2 cellular contexts compared by ENCODE assay signal in genomic region chr21:32461503-32461902, GRCh38.
TF ChIP-seq lines count a peak whose summit lies in the region.

No MANE protein-coding gene starts in this region.

TF ChIP-seq in A549, 52 proteins besides CTCF, POLR2A, EP300 and RAD21 (continued from another document):
- TF ChIP-seq, protein P1, sequence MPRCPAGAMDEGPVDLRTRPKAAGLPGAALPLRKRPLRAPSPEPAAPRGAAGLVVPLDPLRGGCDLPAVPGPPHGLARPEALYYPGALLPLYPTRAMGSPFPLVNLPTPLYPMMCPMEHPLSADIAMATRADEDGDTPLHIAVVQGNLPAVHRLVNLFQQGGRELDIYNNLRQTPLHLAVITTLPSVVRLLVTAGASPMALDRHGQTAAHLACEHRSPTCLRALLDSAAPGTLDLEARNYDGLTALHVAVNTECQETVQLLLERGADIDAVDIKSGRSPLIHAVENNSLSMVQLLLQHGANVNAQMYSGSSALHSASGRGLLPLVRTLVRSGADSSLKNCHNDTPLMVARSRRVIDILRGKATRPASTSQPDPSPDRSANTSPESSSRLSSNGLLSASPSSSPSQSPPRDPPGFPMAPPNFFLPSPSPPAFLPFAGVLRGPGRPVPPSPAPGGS (IDR thresholded peaks at IDR 0.05) = no peak
- TF ChIP-seq SREBF2 (IDR thresholded peaks at IDR 0.05) (no peak), TP53 (CRISPR knock-in tag; IDR thresholded peaks at IDR 0.05) (no peak), FOXS1 (CRISPR knock-in tag; IDR thresholded peaks at IDR 0.05) (no peak), RNF2 (IDR thresholded peaks at IDR 0.05; ENCODE audit: borderline replicate concordance, low read depth) (no peak), MAFK (IDR thresholded peaks at IDR 0.05; ENCODE audit: partially characterized antibody) (no peak), MYC (IDR thresholded peaks at IDR 0.05; ENCODE audit: borderline replicate concordance, low read length) (no peak), FOSL2 (IDR thresholded peaks at IDR 0.05) (no peak), FOSL2 (CRISPR knock-in tag; IDR thresholded peaks at IDR 0.05) (no peak), MAX (IDR thresholded peaks at IDR 0.05) (no peak), BHLHE40 (IDR thresholded peaks at IDR 0.05; ENCODE audit: low read depth, low read length) (no peak), CEBPB (IDR thresholded peaks at IDR 0.05) (no peak), ZSCAN20 (CRISPR knock-in tag; IDR thresholded peaks at IDR 0.05) (no peak)
- TF ChIP-seq, protein P2, sequence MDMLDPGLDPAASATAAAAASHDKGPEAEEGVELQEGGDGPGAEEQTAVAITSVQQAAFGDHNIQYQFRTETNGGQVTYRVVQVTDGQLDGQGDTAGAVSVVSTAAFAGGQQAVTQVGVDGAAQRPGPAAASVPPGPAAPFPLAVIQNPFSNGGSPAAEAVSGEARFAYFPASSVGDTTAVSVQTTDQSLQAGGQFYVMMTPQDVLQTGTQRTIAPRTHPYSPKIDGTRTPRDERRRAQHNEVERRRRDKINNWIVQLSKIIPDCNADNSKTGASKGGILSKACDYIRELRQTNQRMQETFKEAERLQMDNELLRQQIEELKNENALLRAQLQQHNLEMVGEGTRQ (IDR thresholded peaks at IDR 0.05) = no peak
- TF ChIP-seq, protein P3, sequence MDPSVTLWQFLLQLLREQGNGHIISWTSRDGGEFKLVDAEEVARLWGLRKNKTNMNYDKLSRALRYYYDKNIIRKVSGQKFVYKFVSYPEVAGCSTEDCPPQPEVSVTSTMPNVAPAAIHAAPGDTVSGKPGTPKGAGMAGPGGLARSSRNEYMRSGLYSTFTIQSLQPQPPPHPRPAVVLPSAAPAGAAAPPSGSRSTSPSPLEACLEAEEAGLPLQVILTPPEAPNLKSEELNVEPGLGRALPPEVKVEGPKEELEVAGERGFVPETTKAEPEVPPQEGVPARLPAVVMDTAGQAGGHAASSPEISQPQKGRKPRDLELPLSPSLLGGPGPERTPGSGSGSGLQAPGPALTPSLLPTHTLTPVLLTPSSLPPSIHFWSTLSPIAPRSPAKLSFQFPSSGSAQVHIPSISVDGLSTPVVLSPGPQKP (IDR thresholded peaks at IDR 0.05; ENCODE audit: low read depth, low read length) = no peak
- TF ChIP-seq, protein P4, sequence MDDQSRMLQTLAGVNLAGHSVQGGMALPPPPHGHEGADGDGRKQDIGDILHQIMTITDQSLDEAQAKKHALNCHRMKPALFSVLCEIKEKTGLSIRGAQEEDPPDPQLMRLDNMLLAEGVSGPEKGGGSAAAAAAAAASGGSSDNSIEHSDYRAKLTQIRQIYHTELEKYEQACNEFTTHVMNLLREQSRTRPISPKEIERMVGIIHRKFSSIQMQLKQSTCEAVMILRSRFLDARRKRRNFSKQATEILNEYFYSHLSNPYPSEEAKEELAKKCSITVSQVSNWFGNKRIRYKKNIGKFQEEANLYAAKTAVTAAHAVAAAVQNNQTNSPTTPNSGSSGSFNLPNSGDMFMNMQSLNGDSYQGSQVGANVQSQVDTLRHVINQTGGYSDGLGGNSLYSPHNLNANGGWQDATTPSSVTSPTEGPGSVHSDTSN (IDR thresholded peaks at IDR 0.05) = no peak
- TF ChIP-seq, protein P5, sequence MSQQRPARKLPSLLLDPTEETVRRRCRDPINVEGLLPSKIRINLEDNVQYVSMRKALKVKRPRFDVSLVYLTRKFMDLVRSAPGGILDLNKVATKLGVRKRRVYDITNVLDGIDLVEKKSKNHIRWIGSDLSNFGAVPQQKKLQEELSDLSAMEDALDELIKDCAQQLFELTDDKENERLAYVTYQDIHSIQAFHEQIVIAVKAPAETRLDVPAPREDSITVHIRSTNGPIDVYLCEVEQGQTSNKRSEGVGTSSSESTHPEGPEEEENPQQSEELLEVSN (IDR thresholded peaks at IDR 0.05; ENCODE audit: borderline replicate concordance, low read depth) = no peak

TF ChIP-seq in IMR-90, 13 proteins besides CTCF, POLR2A, EP300 and RAD21:
- TF ChIP-seq, protein P3 (IDR thresholded peaks at IDR 0.05; ENCODE audit: borderline replicate concordance, low read depth, low read length) = no peak
- TF ChIP-seq MAZ (IDR thresholded peaks at IDR 0.05; ENCODE audit: borderline replicate concordance, low read depth, low read length) (no peak), CHD1 (IDR thresholded peaks at IDR 0.05; ENCODE audit: low read depth, low read length) (no peak), FOS (IDR thresholded peaks at IDR 0.05; ENCODE audit: low read depth, low read length) (no peak), BHLHE40 (IDR thresholded peaks at IDR 0.05; ENCODE audit: low read depth, low read length) (no peak), RFX5 (IDR thresholded peaks at IDR 0.05; ENCODE audit: low read depth, low read length) (no peak), MAFK (IDR thresholded peaks at IDR 0.05; ENCODE audit: low read depth, low read length) (no peak), MXI1 (IDR thresholded peaks at IDR 0.05; ENCODE audit: borderline replicate concordance, low read depth, low read length) (no peak), SMC3 (IDR thresholded peaks at IDR 0.05; ENCODE audit: low read depth, low read length) (no peak)
